Comparison of ENCODE assay signal across 1 cellular context in the genomic region with DNA sequence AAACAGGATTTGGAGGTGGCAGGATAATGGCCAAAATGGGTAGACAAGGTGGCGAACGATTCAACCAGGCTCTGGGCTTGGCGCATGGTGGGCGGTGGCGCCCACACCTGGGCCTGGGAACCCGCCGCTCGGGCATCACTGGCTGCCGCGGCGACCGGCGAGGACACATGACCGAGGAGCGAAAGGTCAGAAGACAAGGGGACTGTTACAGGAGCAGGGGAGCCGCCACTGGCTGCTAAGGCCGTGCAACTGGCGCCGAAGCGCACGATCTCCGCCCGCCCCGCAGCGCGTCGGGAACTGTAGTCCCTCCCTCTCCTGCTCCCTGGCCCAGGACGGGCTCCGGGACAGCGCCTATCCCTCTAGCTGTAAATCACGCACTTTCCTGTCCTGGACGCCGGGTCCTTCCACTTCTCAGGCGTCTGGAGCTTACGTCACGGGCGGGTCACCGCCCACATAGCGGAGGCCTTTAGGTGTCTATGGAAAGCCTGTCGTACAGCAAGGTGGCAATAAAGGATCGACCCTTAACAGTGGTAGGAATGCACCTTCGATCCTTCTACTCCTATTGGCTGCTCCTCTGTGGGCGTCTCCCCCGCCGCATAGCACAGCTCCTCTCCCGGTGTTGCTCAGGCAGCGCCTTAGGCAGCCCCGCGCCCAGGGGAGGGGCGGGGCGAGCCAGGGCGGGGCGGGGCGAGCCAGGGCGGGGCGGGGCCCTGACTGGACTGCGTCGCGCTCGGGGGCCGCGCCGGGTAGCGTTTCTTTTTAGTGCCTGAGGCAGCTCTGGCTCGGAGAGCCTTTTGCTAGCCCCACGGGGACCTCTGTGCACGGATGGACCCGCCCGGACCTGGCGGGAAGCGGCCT.
TF ChIP-seq lines count a peak whose summit lies in the region.

A gene with protein sequence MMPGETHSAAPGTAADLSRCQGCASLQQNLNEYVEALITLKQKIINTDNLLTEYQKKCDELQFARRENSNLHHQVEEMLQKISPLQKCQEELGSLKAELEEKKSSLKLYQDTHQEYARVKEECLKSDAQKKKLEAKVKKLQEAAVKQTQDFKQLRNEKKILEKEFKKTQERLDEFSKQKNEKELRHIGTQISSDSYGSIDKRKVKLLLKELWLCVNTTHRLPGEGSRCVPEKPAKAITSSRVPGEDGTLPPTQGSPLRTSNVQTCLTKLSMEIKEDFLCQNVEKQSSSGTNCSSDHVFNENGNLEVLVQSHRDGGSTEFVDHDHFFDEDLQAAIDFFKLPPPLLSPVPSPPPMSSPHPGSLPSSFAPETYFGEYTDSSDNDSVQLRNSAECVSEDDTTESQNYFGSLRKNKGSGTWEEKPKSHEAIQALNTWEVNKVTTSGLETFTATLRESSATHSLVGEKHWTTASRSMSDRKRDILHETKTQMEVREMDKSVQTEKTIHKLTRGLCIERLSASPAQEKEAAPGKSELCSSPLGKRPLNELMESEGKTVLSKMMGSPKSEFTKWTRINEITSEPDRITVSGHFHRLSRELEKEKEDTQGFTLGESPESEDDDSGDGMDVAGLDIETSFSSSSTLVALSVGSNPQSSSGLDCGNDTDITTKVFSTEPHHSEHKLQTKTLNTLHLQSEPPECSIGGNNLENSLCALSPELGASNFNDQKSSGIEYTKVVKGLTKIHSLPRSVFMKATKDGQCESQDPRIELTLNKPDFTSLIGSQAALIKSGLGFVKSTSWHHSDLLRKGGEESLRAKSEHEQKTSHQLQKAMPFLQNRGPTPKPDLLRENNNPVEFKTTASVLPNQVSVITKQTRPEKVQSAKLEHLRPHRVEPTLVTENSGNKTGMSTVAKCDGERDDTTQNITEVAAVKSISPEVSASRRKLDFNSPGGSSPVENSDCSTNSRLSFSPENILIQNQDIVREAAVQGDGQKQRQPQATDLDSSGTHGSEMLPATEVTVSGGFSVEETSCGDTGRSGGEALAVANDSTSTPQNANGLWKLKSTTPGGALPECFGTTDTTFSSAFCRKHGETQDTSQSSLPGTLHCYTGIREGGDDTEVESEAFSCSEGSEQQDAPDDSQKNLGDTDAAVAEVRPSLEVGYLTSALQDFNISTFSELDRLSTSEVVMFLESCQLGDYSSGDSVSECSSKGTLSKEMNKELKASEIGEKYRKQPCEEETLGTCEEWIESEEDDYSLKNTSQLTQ (N-terminal part only) (plus strand): TSS at position 717 of the 858 bp plus-strand sequence. CDS start 239 bp downstream, outside the sequence.

TF ChIP-seq in HepG2, 621 proteins besides CTCF, POLR2A, EP300 and RAD21 (continued from another document and continues in another):
- TF ChIP-seq TCF12 (IDR thresholded peaks at IDR 0.05), result no peak
- no peak for TF ChIP-seq TCF12 (CRISPR knock-in tag; IDR thresholded peaks at IDR 0.05)
- peak; percentile 82 for TF ChIP-seq XRCC5 (optimal IDR thresholded peaks at IDR 0.05; ENCODE audit: low read length)
- no peak for TF ChIP-seq ZNF142 (CRISPR knock-in tag; IDR thresholded peaks at IDR 0.05)
- TF ChIP-seq ZNF329 (CRISPR knock-in tag; IDR thresholded peaks at IDR 0.05; ENCODE audit: low read depth), result peak; percentile 23; the same call in 1 of the 2 replicates
- TF ChIP-seq, protein P1, sequence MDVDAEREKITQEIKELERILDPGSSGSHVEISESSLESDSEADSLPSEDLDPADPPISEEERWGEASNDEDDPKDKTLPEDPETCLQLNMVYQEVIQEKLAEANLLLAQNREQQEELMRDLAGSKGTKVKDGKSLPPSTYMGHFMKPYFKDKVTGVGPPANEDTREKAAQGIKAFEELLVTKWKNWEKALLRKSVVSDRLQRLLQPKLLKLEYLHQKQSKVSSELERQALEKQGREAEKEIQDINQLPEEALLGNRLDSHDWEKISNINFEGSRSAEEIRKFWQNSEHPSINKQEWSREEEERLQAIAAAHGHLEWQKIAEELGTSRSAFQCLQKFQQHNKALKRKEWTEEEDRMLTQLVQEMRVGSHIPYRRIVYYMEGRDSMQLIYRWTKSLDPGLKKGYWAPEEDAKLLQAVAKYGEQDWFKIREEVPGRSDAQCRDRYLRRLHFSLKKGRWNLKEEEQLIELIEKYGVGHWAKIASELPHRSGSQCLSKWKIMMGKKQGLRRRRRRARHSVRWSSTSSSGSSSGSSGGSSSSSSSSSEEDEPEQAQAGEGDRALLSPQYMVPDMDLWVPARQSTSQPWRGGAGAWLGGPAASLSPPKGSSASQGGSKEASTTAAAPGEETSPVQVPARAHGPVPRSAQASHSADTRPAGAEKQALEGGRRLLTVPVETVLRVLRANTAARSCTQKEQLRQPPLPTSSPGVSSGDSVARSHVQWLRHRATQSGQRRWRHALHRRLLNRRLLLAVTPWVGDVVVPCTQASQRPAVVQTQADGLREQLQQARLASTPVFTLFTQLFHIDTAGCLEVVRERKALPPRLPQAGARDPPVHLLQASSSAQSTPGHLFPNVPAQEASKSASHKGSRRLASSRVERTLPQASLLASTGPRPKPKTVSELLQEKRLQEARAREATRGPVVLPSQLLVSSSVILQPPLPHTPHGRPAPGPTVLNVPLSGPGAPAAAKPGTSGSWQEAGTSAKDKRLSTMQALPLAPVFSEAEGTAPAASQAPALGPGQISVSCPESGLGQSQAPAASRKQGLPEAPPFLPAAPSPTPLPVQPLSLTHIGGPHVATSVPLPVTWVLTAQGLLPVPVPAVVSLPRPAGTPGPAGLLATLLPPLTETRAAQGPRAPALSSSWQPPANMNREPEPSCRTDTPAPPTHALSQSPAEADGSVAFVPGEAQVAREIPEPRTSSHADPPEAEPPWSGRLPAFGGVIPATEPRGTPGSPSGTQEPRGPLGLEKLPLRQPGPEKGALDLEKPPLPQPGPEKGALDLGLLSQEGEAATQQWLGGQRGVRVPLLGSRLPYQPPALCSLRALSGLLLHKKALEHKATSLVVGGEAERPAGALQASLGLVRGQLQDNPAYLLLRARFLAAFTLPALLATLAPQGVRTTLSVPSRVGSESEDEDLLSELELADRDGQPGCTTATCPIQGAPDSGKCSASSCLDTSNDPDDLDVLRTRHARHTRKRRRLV (CRISPR knock-in tag; IDR thresholded peaks at IDR 0.05), result no peak
- no peak for TF ChIP-seq KDM5A (IDR thresholded peaks at IDR 0.05; ENCODE audit: borderline replicate concordance, low read length)
- TF ChIP-seq ZBTB20 (CRISPR knock-in tag; IDR thresholded peaks at IDR 0.05; ENCODE audit: borderline replicate concordance, low read depth), result peak; percentile 28; the same call in 1 of the 2 replicates
- TF ChIP-seq ZNF224 (CRISPR knock-in tag; IDR thresholded peaks at IDR 0.05), result 0 out of 2 replicates have a peak, but pooled peaks have one; percentile 65
- TF ChIP-seq ZNF616 (CRISPR knock-in tag; IDR thresholded peaks at IDR 0.05; ENCODE audit: low read depth), result no peak
- TF ChIP-seq SIX4 (CRISPR knock-in tag; IDR thresholded peaks at IDR 0.05), result no peak; the same call in 1 of the 2 replicates
- TF ChIP-seq, protein P2, sequence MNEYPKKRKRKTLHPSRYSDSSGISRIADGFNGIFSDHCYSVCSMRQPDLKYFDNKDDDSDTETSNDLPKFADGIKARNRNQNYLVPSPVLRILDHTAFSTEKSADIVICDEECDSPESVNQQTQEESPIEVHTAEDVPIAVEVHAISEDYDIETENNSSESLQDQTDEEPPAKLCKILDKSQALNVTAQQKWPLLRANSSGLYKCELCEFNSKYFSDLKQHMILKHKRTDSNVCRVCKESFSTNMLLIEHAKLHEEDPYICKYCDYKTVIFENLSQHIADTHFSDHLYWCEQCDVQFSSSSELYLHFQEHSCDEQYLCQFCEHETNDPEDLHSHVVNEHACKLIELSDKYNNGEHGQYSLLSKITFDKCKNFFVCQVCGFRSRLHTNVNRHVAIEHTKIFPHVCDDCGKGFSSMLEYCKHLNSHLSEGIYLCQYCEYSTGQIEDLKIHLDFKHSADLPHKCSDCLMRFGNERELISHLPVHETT (CRISPR knock-in tag; conservative IDR thresholded peaks at IDR 0.05), result 0 out of 2 replicates have a peak, but pooled peaks have one; percentile 66
- no peak for TF ChIP-seq ZKSCAN1 (IDR thresholded peaks at IDR 0.05; ENCODE audit: low read length)
- TF ChIP-seq DR1 (CRISPR knock-in tag; IDR thresholded peaks at IDR 0.05), result no peak; the same call in none of the 2 replicates
- no peak for TF ChIP-seq FOSL1 (CRISPR knock-in tag; IDR thresholded peaks at IDR 0.05; ENCODE audit: borderline replicate concordance)
- no peak for TF ChIP-seq RNF2 (conservative IDR thresholded peaks at IDR 0.05; ENCODE audit: low read depth)
- TF ChIP-seq ZBTB4 (CRISPR knock-in tag; IDR thresholded peaks at IDR 0.05; ENCODE audit: borderline replicate concordance), result no peak
- TF ChIP-seq ZMYM2 (CRISPR knock-in tag; IDR thresholded peaks at IDR 0.05), result no peak
- no peak for TF ChIP-seq PITX1 (CRISPR knock-in tag; IDR thresholded peaks at IDR 0.05)
- no peak for TF ChIP-seq ELK4 (CRISPR knock-in tag; IDR thresholded peaks at IDR 0.05; ENCODE audit: borderline replicate concordance)
- 0 out of 2 replicates have a peak, but pooled peaks have one; percentile 30 for TF ChIP-seq SMYD3 (CRISPR knock-in tag; IDR thresholded peaks at IDR 0.05)
- TF ChIP-seq ZNF550 (CRISPR knock-in tag; IDR thresholded peaks at IDR 0.05; ENCODE audit: borderline replicate concordance), result no peak
- TF ChIP-seq JARID2 (CRISPR knock-in tag; IDR thresholded peaks at IDR 0.05; ENCODE audit: insufficient replicate concordance), result no peak
- TF ChIP-seq CHD4 (IDR thresholded peaks at IDR 0.05; ENCODE audit: borderline replicate concordance, low read length), result no peak
- TF ChIP-seq ETV6 (CRISPR knock-in tag; conservative IDR thresholded peaks at IDR 0.05), result no peak
- peak; percentile 40; the same call in 1 of the 2 replicates for TF ChIP-seq MEIS1 (CRISPR knock-in tag; IDR thresholded peaks at IDR 0.05; ENCODE audit: borderline replicate concordance)
